9 cellular contexts compared by ENCODE assay signal in genomic region chrX:134236690-134237362, GRCh38. TPM values are rescaled to one million over a fixed set of nuclear protein-coding genes. Genes with fewer than 3 reads are reported as not detected.
A peak's percentile ranks its signal among the peaks of the same experiment; 100 is the strongest.
DNase-seq lines count a peak whose midpoint lies in the region; ATAC-seq and TF ChIP-seq lines count a peak whose summit lies in the region.
"Had no signal": no experiment of that assay in that cellular context is flagged by ENCODE, and none has a peak within 500 bp of the region (broad histone marks: within the 10 kb centered on the region; RNA-seq: fewer than 3 reads in every experiment).

Gene CCDC160 (plus strand): TSS chrX:134237182. CDS start chrX:134244801, 7,619 bp downstream.

- H3K27me3 Mint-ChIP-seq in activated naive CD8-positive, alpha-beta T cell, result peaks cover 4% of the 10 kb centered on the region

- no peaks in the 10 kb centered on the region for H3K9me3 Mint-ChIP-seq in activated naive CD8-positive, alpha-beta T cell (ENCODE audit: low read depth)

- H3K4me3 ChIP-seq in right atrium auricular region (peak within 1 kb of the TSS; percentile 39 to 53), psoas muscle (peak within 1 kb of the TSS; percentile 67)
- H3K4me3 ChIP-seq: SK-N-MC had no signal

- peak within 1 kb of the TSS; percentile 61 for H3K4me3 Mint-ChIP-seq in activated naive CD8-positive, alpha-beta T cell

- 3 to 27% (median 14%) methylated on average over 14 to 51 of the region's 51 CpGs for WGBS in psoas muscle, 3 donors

- no peak within 1 kb of the TSS for H3K27ac Mint-ChIP-seq in activated naive CD8-positive, alpha-beta T cell

- intact Hi-C loops in psoas muscle (cut with DNase I), result no loop called here

- H3K4me1 Mint-ChIP-seq in activated naive CD8-positive, alpha-beta T cell (ENCODE audit: low read depth), result peaks cover 1% of the 10 kb centered on the region

- H3K27ac ChIP-seq in right atrium auricular region (no peak within 1 kb of the TSS), psoas muscle (no peak within 1 kb of the TSS)
- H3K27ac ChIP-seq: SK-N-MC had no signal

- ATAC-seq in HG02938 (IDR thresholded peaks at IDR 0.05; ENCODE audit: unreplicated experiment) (peak; percentile 56), psoas muscle (peak in 3 of 4 donors; percentile 67 to 82 (median 79)), GM21528 (IDR thresholded peaks at IDR 0.05; ENCODE audit: low FRiP score, unreplicated experiment) (no peak)

- DNase-seq in GM03348 (ENCODE audit: low spot score) (peak; percentile 25), right atrium auricular region (ENCODE audit: low spot score) (no peak), psoas muscle (peak; percentile 45 to 76), OCI-M2 (lab: John Stamatoyannopoulos, UW; ENCODE audit: unreplicated experiment) (no peak), NCI-H1105 treated with DMSO at 0.1 percent for 48 hours (lab: John Stamatoyannopoulos, UW) (no peak)

- H3K36me3 Mint-ChIP-seq in activated naive CD8-positive, alpha-beta T cell, result no peaks in the 10 kb centered on the region

- TF ChIP-seq CTCF in right atrium auricular region (IDR thresholded peaks at IDR 0.05) (no peak), psoas muscle (IDR thresholded peaks at IDR 0.05) (no peak)

- no peaks in the 10 kb centered on the region for H3K27me3 ChIP-seq in right atrium auricular region
- peaks cover 0 to 21% (median 0%) of the 10 kb centered on the region in 3 donors for H3K27me3 ChIP-seq in psoas muscle (ENCODE audit: insufficient read depth in 3 of 3, low read length in 2 of 3)

- H3K36me3 ChIP-seq in right atrium auricular region, result no peaks in the 10 kb centered on the region
- no peaks in the 10 kb centered on the region for H3K36me3 ChIP-seq in psoas muscle (ENCODE audit: insufficient read depth in 1 of 2, low read depth in 1 of 2)

- no peaks in the 10 kb centered on the region for H3K4me1 ChIP-seq in right atrium auricular region
- no peaks in the 10 kb centered on the region for H3K4me1 ChIP-seq in psoas muscle

- H3K9me3 ChIP-seq in right atrium auricular region (no peaks in the 10 kb centered on the region), psoas muscle (no peaks in the 10 kb centered on the region)

RNA-seq across cellular contexts. Expression of gene CCDC160, which starts in this region (rescaled TPM):
- total RNA-seq in right atrium auricular region (not detected), psoas muscle (under 1 TPM; 0.41 to 0.98 (median 0.78) TPM)
- polyA plus RNA-seq in psoas muscle, result 1 to 10 TPM in 2 of 3 donors, not detected in 1; 3.2 to 5.2 TPM

Comparison
In these comparisons a context has a peak if more than half of its experiments do, and no peak if none do; other contexts are left out.
1. DNase-seq: peak in GM03348 (single experiment) and psoas muscle (2 of 2); none in right atrium auricular region (single experiment), OCI-M2 (single experiment) and NCI-H1105 treated with DMSO at 0.1 percent for 48 hours (single experiment).